Comparison of ENCODE assay signal across 11 cellular contexts in genomic region chr1:232812560-232812959, GRCh38. TPM values are rescaled to one million over a fixed set of nuclear protein-coding genes. Genes with fewer than 3 reads are reported as not detected.
"Had no signal": no experiment of that assay in that cellular context is flagged by ENCODE, and none has a peak within 500 bp of the region (broad histone marks: within the 10 kb centered on the region; RNA-seq: fewer than 3 reads in every experiment).

No MANE protein-coding gene starts in this region.

- H3K27ac ChIP-seq: HL-60 had no signal

- H3K4me3 Mint-ChIP-seq: GM23338, H9, HFFc6, IgD-negative memory B cell had no signal

- H3K4me3 ChIP-seq: GM23338 had no signal

- ATAC-seq: GM23338, HepG2 had no signal

- H3K36me3 Mint-ChIP-seq: IgD-negative memory B cell had no signal

- FAIRE-seq: H1, H54, HepG2 had no signal

- H2AFZ ChIP-seq: GM23338 had no signal

- H3K27ac Mint-ChIP-seq: GM23338, H9, HFFc6, IgD-negative memory B cell had no signal

- H3K27me3 Mint-ChIP-seq: IgD-negative memory B cell had no signal

- H3K9me3 Mint-ChIP-seq: GM23338, H9 had no signal

- H3K4me2 ChIP-seq: GM23338 had no signal

- DNase-seq: H9, HCEC 1CT, HFFc6, KBM-7 had no signal

RNA-seq across cellular contexts. Expression of gene MAP10, which starts 7.3 kb away (rescaled TPM):
- total RNA-seq: HepG2, HT1080 had no signal
